9 cellular contexts compared by ENCODE assay signal in the genomic region with DNA sequence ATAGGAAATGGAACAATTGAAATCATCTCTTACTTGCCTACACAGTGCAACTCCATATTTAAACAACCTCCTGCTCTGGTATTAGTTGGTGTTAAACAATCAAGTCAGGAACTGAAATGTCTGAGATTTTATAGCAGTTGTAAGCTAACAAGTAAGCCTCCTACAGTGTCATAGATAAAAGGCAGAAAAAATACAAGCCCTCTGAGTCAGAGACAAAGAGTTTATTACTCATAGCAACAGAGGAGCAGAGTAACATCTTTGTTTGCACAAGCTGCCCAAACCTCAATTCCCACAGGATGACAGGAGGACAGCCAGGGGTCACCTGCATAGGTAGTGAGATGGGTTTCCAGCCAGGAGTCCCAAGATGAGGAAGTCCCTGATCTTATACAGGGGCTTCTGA.
DNase-seq lines count a peak whose midpoint lies in the region; ATAC-seq lines count a peak whose summit lies in the region.
"Had no signal": no experiment of that assay in that cellular context is flagged by ENCODE, and none has a peak within 500 bp of the region (broad histone marks: within the 10 kb centered on the region; RNA-seq: fewer than 3 reads in every experiment).

No MANE protein-coding gene starts in this region.

- H3K27ac ChIP-seq in rectal smooth muscle tissue (ENCODE audit: low read depth, low read length): peak overlapping the region; percentile 71

- no peak overlapping the region for H3K27ac Mint-ChIP-seq in activated CD8-positive, alpha-beta T cell treated with anti-CD3 and anti-CD28 coated beads, Interleukin-2, amount 10 ng/mL, durations not matched to agents 7 days and 5 days
- H3K27ac Mint-ChIP-seq: activated CD4-positive, alpha-beta memory T cell treated with anti-CD3 and anti-CD28 coated beads for 36 hours had no signal

- H3K36me3 Mint-ChIP-seq in activated CD8-positive, alpha-beta T cell treated with anti-CD3 and anti-CD28 coated beads, Interleukin-2, amount 10 ng/mL, durations not matched to agents 7 days and 5 days (ENCODE audit: low read depth): no peaks in the 10 kb centered on the region
- H3K36me3 Mint-ChIP-seq: activated CD4-positive, alpha-beta memory T cell treated with anti-CD3 and anti-CD28 coated beads for 36 hours had no signal

- H3K4me3 Mint-ChIP-seq in activated CD8-positive, alpha-beta T cell treated with anti-CD3 and anti-CD28 coated beads, Interleukin-2, amount 10 ng/mL, durations not matched to agents 7 days and 5 days: no peak overlapping the region
- H3K4me3 Mint-ChIP-seq: activated CD4-positive, alpha-beta memory T cell treated with anti-CD3 and anti-CD28 coated beads for 36 hours had no signal

- H3K36me3 ChIP-seq in rectal smooth muscle tissue (ENCODE audit: control insufficient read depth, insufficient read depth, low read length): no peaks in the 10 kb centered on the region

- no peaks in the 10 kb centered on the region for H3K9me3 Mint-ChIP-seq in activated CD8-positive, alpha-beta T cell treated with anti-CD3 and anti-CD28 coated beads, Interleukin-2, amount 10 ng/mL, durations not matched to agents 7 days and 5 days (ENCODE audit: insufficient read depth)

- H3K4me1 Mint-ChIP-seq in activated CD8-positive, alpha-beta T cell treated with anti-CD3 and anti-CD28 coated beads, Interleukin-2, amount 10 ng/mL, durations not matched to agents 7 days and 5 days (ENCODE audit: low read depth): no peaks in the 10 kb centered on the region

- H3K9ac ChIP-seq in rectal smooth muscle tissue (ENCODE audit: low read length): no peak overlapping the region

- ATAC-seq in HG02885 (IDR thresholded peaks at IDR 0.05; ENCODE audit: poor library complexity, unreplicated experiment): no peak
- ATAC-seq in activated CD8-positive, alpha-beta T cell treated with anti-CD3 and anti-CD28 coated beads, Interleukin-2, amount 10 ng/mL, durations not matched to agents 7 days and 5 days: no peak

- H3K4me1 ChIP-seq in rectal smooth muscle tissue (ENCODE audit: control insufficient read depth, insufficient read depth, low read length): peaks cover 11% of the 10 kb centered on the region

- POLR2A ChIA-PET in activated CD8-positive, alpha-beta T cell treated with anti-CD3 and anti-CD28 coated beads, Interleukin-2, amount 10 ng/mL, durations not matched to agents 7 days and 5 days (lab: Charles Lee): no interaction called here

- CTCF ChIA-PET in activated CD8-positive, alpha-beta T cell treated with anti-CD3 and anti-CD28 coated beads, Interleukin-2, amount 10 ng/mL, durations not matched to agents 7 days and 5 days (lab: Charles Lee): no interaction called here

- no peak overlapping the region for H3K4me3 ChIP-seq in rectal smooth muscle tissue (ENCODE audit: low read length)

- H3K27me3 Mint-ChIP-seq in activated CD8-positive, alpha-beta T cell treated with anti-CD3 and anti-CD28 coated beads, Interleukin-2, amount 10 ng/mL, durations not matched to agents 7 days and 5 days (ENCODE audit: low read depth): no peaks in the 10 kb centered on the region
- H3K27me3 Mint-ChIP-seq: activated CD4-positive, alpha-beta memory T cell treated with anti-CD3 and anti-CD28 coated beads for 36 hours had no signal

- peak; percentile 79 for DNase-seq in GM04503 (ENCODE audit: low read depth)
- DNase-seq in NCI-H69 (lab: John Stamatoyannopoulos, UW): peak; percentile 99
- DNase-seq in fibroblast of gingiva (ENCODE audit: low read depth): peak; percentile 78
- DNase-seq in activated CD8-positive, alpha-beta T cell treated with anti-CD3 and anti-CD28 coated beads, Interleukin-2, amount 10 ng/mL, durations not matched to agents 7 days and 5 days: no peak
- DNase-seq in activated naive CD4-positive, alpha-beta T cell treated with Interleukin-2 at 50 U/mL for 16 hours: no peak
- no peak for DNase-seq in GDM1 (lab: John Stamatoyannopoulos, UW)
- DNase-seq: activated CD4-positive, alpha-beta memory T cell treated with anti-CD3 and anti-CD28 coated beads for 36 hours had no signal

- H3K27me3 ChIP-seq in rectal smooth muscle tissue (ENCODE audit: control insufficient read depth, insufficient read depth, low read length): no peaks in the 10 kb centered on the region

Comparison
In these comparisons a context has a peak if more than half of its experiments do, and no peak if none do; other contexts are left out.
1. DNase-seq: peak in GM04503 (single experiment), NCI-H69 (single experiment) and fibroblast of gingiva (single experiment); none in activated CD8-positive, alpha-beta T cell treated with anti-CD3 and anti-CD28 coated beads, Interleukin-2, amount 10 ng/mL, durations not matched to agents 7 days and 5 days (single experiment), activated naive CD4-positive, alpha-beta T cell treated with Interleukin-2 at 50 U/mL for 16 hours (single experiment) and GDM1 (single experiment).